ENCODE assay signal across 10 cellular contexts in the genomic region with DNA sequence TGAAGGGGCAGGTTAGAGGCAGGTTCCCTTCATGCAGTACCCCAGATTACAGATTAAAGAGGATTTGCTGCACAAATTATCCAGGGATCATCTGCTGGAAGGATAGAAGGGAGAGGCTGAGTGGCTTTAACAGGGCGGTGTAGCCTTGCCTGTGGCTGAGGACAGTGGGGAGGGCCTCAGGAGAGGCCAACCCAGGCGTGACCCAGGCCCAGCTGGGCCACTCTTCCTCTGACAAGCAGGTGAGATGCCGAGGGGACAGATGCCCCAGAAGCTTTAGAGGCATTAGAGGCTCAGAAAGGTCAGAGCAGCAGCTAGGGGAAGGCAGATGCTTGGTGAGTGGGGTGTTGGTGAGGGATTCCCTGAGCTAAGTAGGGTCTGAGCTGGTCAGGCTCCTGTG. TPM values are rescaled to one million over a fixed set of nuclear protein-coding genes. Genes with fewer than 3 reads are reported as not detected.
DNase-seq lines count a peak whose midpoint lies in the region; ATAC-seq and TF ChIP-seq lines count a peak whose summit lies in the region.
"Had no signal": no experiment of that assay in that cellular context is flagged by ENCODE, and none has a peak within 500 bp of the region (broad histone marks: within the 10 kb centered on the region; RNA-seq: fewer than 3 reads in every experiment).

No MANE protein-coding gene starts in this region.

- H3K4me1 ChIP-seq in mesodermal cell (ENCODE audit: control insufficient read depth, insufficient read depth, low read length, poor library complexity, severe bottlenecking) = peaks cover 32% of the 10 kb centered on the region
- H3K4me1 ChIP-seq in upper lobe of left lung = peaks cover 14 to 33% (median 28%) of the 10 kb centered on the region in 4 donors

- no peak for TF ChIP-seq POLR2A in upper lobe of left lung (IDR thresholded peaks at IDR 0.05)

- ATAC-seq in left cardiac atrium (no peak), upper lobe of left lung (ENCODE audit: low FRiP score in 2 of 2) (no peak), HG02981 (IDR thresholded peaks at IDR 0.05; ENCODE audit: unreplicated experiment) (no peak)
- ATAC-seq in natural killer cell treated with Interleukin-12 subunit alpha and Interleukin-12 subunit beta and Interleukin-15 and Interleukin-18, amount 100 ng/mL, for 72 hours = no peak

- no peak for TF ChIP-seq CTCF in upper lobe of left lung (IDR thresholded peaks at IDR 0.05)

- H3K36me3 Mint-ChIP-seq in natural killer cell treated with Interleukin-12 subunit alpha and Interleukin-12 subunit beta and Interleukin-15 and Interleukin-18, amount 100 ng/mL, for 72 hours = no peaks in the 10 kb centered on the region

- H3K27ac ChIP-seq in caudate nucleus (ENCODE audit: low read depth, low read length) (peak overlapping the region; percentile 99), mesodermal cell (ENCODE audit: low read depth, low read length, severe bottlenecking) (no peak overlapping the region), upper lobe of left lung (peak overlapping the region in 1 of 4 donors; percentile 80)

- peak; percentile 38 for DNase-seq in cardiac septum (ENCODE audit: low spot score)
- no peak for DNase-seq in left cardiac atrium
- DNase-seq in caudate nucleus (lab: John Stamatoyannopoulos, UW) = no peak
- DNase-seq in upper lobe of left lung = no peak
- DNase-seq in natural killer cell treated with Interleukin-12 subunit alpha and Interleukin-12 subunit beta and Interleukin-15 and Interleukin-18, amount 100 ng/mL, for 72 hours (ENCODE audit: low spot score) = no peak
- no peak for DNase-seq in NCI-H2196 (lab: John Stamatoyannopoulos, UW; ENCODE audit: unreplicated experiment)

- H3K27me3 Mint-ChIP-seq in natural killer cell treated with Interleukin-12 subunit alpha and Interleukin-12 subunit beta and Interleukin-15 and Interleukin-18, amount 100 ng/mL, for 72 hours = peaks cover 19 to 25% of the 10 kb centered on the region in 2 donors

- H3K9me3 ChIP-seq in mesodermal cell (ENCODE audit: control insufficient read depth, low read length) (no peaks in the 10 kb centered on the region), upper lobe of left lung (no peaks in the 10 kb centered on the region)

- H3K36me3 ChIP-seq in mesodermal cell (ENCODE audit: control insufficient read depth, insufficient read depth, low read length) (no peaks in the 10 kb centered on the region), upper lobe of left lung (no peaks in the 10 kb centered on the region)

- H3K27ac Mint-ChIP-seq in natural killer cell treated with Interleukin-12 subunit alpha and Interleukin-12 subunit beta and Interleukin-15 and Interleukin-18, amount 100 ng/mL, for 72 hours = no peak overlapping the region

- WGBS in mesodermal cell (ENCODE audit: insufficient coverage in 2 of 2), 2 experiments = 73 to 90% methylated on average over 3 of the region's 3 CpGs
- WGBS in upper lobe of left lung, 2 donors = 70 to 77% methylated on average over 3 of the region's 3 CpGs

- intact Hi-C loops in cardiac septum (cut with DNase I) = loop anchor here (5.0 kb wide), 1 partner anchor 55 kb away; no protein-coding TSS in a partner anchor
- intact Hi-C loops in left cardiac atrium (cut with DNase I) = loop anchor here in 1 of 2 donors (5.0 kb wide), 1 partner anchor 55 kb away; no protein-coding TSS in a partner anchor

- H3K4me1 Mint-ChIP-seq in natural killer cell treated with Interleukin-12 subunit alpha and Interleukin-12 subunit beta and Interleukin-15 and Interleukin-18, amount 100 ng/mL, for 72 hours (ENCODE audit: low read depth in 2 of 2) = peaks cover 0 to 8% of the 10 kb centered on the region in 2 donors

- H3K9me3 Mint-ChIP-seq in natural killer cell treated with Interleukin-12 subunit alpha and Interleukin-12 subunit beta and Interleukin-15 and Interleukin-18, amount 100 ng/mL, for 72 hours = no peaks in the 10 kb centered on the region

- peak overlapping the region; percentile 46 for H3K4me3 ChIP-seq in mesodermal cell (ENCODE audit: extremely low read depth, insufficient read depth, low read length, poor library complexity, severe bottlenecking)
- peak overlapping the region in 3 of 4 donors; percentile 65 to 69 (median 68) for H3K4me3 ChIP-seq in upper lobe of left lung

- H3K27me3 ChIP-seq in upper lobe of left lung = no peaks in the 10 kb centered on the region

- TF ChIP-seq EP300 in upper lobe of left lung (IDR thresholded peaks at IDR 0.05) = no peak

- no peak overlapping the region for H3K4me3 Mint-ChIP-seq in natural killer cell treated with Interleukin-12 subunit alpha and Interleukin-12 subunit beta and Interleukin-15 and Interleukin-18, amount 100 ng/mL, for 72 hours

RNA-seq across cellular contexts. Expression of a gene that starts 18.1 kb away (rescaled TPM):
- total RNA-seq in cardiac septum = 23.4 TPM
- total RNA-seq in left cardiac atrium = 10 to 100 TPM; 11.6 to 17.4 TPM
- 20.9 TPM for polyA plus RNA-seq in mesodermal cell (2013, experiment 1 of 2)
- polyA plus RNA-seq in mesodermal cell (2013, experiment 2 of 2) = 20.1 TPM
- total RNA-seq in upper lobe of left lung = 10 to 100 TPM; 19.6 to 56.6 (median 34.9) TPM
- 100 to 1,000 TPM in 1 of 2 donors, 10 to 100 TPM in 1; 60.1 to 104 TPM for total RNA-seq in natural killer cell treated with Interleukin-12 subunit alpha and Interleukin-12 subunit beta and Interleukin-15 and Interleukin-18, amount 100 ng/mL, for 72 hours

RNA-seq across cellular contexts. Expression of a gene that starts 44.3 kb away (rescaled TPM):
- total RNA-seq in cardiac septum (not detected), left cardiac atrium (under 1 TPM; 0.06 to 0.10 TPM), upper lobe of left lung (under 1 TPM in 5 of 6 donors, not detected in 1; 0.07 to 0.39 (median 0.30) TPM)
- polyA plus RNA-seq in mesodermal cell (2013, experiment 1 of 2) = not detected
- polyA plus RNA-seq in mesodermal cell (2013, experiment 2 of 2) = not detected
- 1 to 10 TPM; 1.7 to 3.3 TPM for total RNA-seq in natural killer cell treated with Interleukin-12 subunit alpha and Interleukin-12 subunit beta and Interleukin-15 and Interleukin-18, amount 100 ng/mL, for 72 hours
- total RNA-seq: glomerular endothelial cell had no signal
- polyA plus RNA-seq: BJ had no signal
